ENCODE assay signal across 14 cellular contexts in genomic region chr3:95424296-95424695, GRCh38.
"Had no signal": no experiment of that assay in that cellular context is flagged by ENCODE, and none has a peak within 500 bp of the region (broad histone marks: within the 10 kb centered on the region; RNA-seq: fewer than 3 reads in every experiment).

No MANE protein-coding gene starts in this region.

- H3K36me3 ChIP-seq: esophagus squamous epithelium, pancreas, stomach, thoracic aorta, transverse colon had no signal

- DNase-seq: esophagus squamous epithelium; foreskin fibroblast; mesendoderm; naive B cell; occipital lobe; pancreas; small intestine; stimulated activated CD4-positive, alpha-beta T cell treated with anti-CD3 and anti-CD28 coated beads, Interleukin-12 subunit alpha, Interleukin-12 subunit beta, amount 100 ng/mL, for 4 hours; stimulated activated naive CD4-positive, alpha-beta T cell; stomach; substantia nigra; transverse colon had no signal

- H3K27ac ChIP-seq: esophagus squamous epithelium, hepatocyte, pancreas, stomach, thoracic aorta, transverse colon had no signal

- H3K27me3 ChIP-seq: esophagus squamous epithelium, hepatocyte, pancreas, stomach, transverse colon had no signal

- H3K9me3 ChIP-seq: esophagus squamous epithelium, pancreas, stomach, thoracic aorta, transverse colon had no signal

- H3K4me3 ChIP-seq: esophagus squamous epithelium, hepatocyte, pancreas, stomach, thoracic aorta, transverse colon had no signal
